ENCODE assay signal across 7 cellular contexts in the genomic region with DNA sequence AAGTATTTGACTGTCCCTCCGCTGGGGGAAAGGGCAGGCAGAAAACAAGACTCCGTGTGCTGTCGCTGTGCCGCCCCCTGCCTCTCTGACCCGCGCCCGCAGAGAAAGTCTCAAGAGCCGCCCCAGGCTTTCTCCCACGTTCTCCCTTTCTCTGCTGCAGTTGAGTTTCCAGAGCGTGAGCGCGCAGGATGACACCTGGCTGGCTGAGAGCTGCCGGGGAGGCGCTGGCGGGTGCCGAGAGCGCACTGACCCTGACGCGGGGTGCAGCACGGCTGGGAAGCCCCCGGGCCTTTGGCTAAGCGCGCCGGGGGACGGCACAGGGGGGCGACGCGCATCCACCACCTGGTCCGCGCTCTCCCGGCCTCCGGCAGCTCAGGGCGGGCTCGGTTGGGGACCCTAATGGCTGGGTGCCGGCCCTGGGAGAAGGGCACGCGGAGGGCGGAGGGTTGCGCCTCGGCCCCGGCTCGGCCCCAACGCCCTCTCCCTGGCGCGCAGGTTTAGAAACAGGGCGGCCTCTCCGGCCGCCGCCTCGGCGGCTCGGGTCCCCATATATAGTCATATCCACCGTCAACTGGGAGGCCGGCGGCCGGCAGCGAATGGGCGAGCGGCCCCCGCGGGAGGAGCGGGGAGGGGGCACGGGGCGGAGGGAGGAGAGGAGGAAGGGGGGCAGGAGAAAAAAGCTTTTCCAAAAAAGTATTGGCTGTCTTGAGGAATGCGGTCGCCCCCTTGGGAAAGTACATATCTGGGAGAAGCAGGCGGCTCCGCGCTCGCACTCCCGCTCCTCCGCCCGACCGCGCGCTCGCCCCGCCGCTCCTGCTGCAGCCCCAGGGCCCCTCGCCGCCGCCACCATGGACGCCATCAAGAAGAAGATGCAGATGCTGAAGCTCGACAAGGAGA. TPM values are rescaled to one million over a fixed set of nuclear protein-coding genes. Genes with fewer than 3 reads are reported as not detected.
DNase-seq lines count a peak whose midpoint lies in the region; ATAC-seq and TF ChIP-seq lines count a peak whose summit lies in the region.

A gene (plus strand): TSS at position 766 of the 897 bp plus-strand sequence. CDS start 83 bp downstream, at position 849.

- no peaks in the 10 kb centered on the region for H3K27me3 ChIP-seq in right atrium auricular region

- no peaks in the 10 kb centered on the region for H3K9me3 ChIP-seq in right atrium auricular region

- TF ChIP-seq CTCF in astrocyte of the cerebellum (IDR thresholded peaks at IDR 0.05; ENCODE audit: low read depth, low read length, missing control alignments) = no peak
- peak in 1 of 2 donors; percentile 54 for TF ChIP-seq CTCF in right atrium auricular region (IDR thresholded peaks at IDR 0.05)

- intact Hi-C loops in posterior vena cava (cut with DNase I) = loop anchor here in 1 of 2 donors (5.0 kb wide), 1 partner anchor 195 kb away; no protein-coding TSS in a partner anchor

- H3K27ac ChIP-seq in right atrium auricular region = peak within 1 kb of the TSS; percentile 95 to 97

- peaks cover 0 to 34% of the 10 kb centered on the region in 2 donors for H3K4me1 ChIP-seq in right atrium auricular region

- in situ Hi-C loops in astrocyte of the cerebellum (cut with HindIII; ENCODE audit: low sequenced_read_pairs) = loop anchor here (10.0 kb wide), 1 partner anchor 157 kb away; no protein-coding TSS in a partner anchor

- peaks cover 42% of the 10 kb centered on the region for H3K36me3 ChIP-seq in right atrium auricular region

- ATAC-seq in GM21619 (IDR thresholded peaks at IDR 0.05; ENCODE audit: unreplicated experiment) = no peak
- ATAC-seq in GM21529 (IDR thresholded peaks at IDR 0.05; ENCODE audit: unreplicated experiment) = no peak

- H3K4me3 ChIP-seq in astrocyte of the cerebellum (ENCODE audit: low read depth, low read length) (peak within 1 kb of the TSS; percentile 97), right atrium auricular region (peak within 1 kb of the TSS; percentile 63 to 77)

- peak; percentile 83 for DNase-seq in GM04504 (ENCODE audit: low read depth)
- peak; percentile 54 for DNase-seq in NCI-H2171 (lab: John Stamatoyannopoulos, UW)
- DNase-seq in astrocyte of the cerebellum (ENCODE audit: low read depth) = peak; percentile 84
- peak; percentile 90 for DNase-seq in right atrium auricular region (ENCODE audit: low spot score)
- peak; percentile 96 for DNase-seq in posterior vena cava (ENCODE audit: low spot score)

RNA-seq across cellular contexts. Expression of the gene that starts here (rescaled TPM):
- total RNA-seq in right atrium auricular region = 1,000 to 10,000 TPM; 5,368 to 7,988 TPM
- total RNA-seq in posterior vena cava = 1,000 to 10,000 TPM; 1,343 to 1,694 TPM
